ENCODE assay signal across 1 cellular context in the genomic region with DNA sequence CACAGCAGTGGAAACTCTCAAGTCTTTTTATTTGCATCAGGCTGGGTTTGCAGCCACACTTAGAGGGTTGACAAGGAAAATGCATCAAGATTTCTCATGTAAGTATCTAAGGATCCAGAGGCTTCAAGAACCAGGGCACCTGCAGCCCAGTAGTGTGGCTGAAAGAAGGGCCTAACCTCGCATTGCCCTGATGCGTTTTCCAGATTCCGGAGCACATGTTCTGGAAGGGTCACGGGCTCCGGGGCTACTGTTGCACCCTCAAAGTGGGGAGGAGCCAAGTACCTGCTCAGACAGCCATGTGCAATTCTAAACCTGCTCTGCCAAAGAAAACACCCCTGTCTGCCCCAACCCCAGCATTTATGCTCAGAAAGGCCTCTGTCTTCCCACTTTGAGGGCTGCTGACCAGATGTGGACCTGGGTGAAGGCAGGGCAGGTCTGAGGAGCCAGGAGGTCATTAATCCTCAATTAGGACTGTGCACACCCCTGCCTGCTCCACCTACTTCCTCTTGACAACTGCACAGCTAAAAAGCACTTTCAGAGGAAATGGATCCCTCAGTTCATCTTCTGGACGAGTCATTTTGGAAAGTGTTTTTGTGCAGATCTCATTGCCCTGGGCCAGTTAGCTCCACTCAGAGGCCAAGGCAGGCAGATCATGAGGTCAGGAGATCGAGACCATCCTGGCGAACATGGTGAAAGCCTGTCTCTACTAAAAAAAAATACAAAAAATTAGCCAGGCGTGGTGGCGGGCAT.
TF ChIP-seq lines count a peak whose summit lies in the region.

No MANE protein-coding gene starts in this region.

TF ChIP-seq in H1, 55 proteins besides CTCF, POLR2A, EP300 and RAD21 (continued from another document):
- TF ChIP-seq E2F6 (IDR thresholded peaks at IDR 0.05) (no peak), TAF7 (optimal IDR thresholded peaks at IDR 0.05; ENCODE audit: borderline replicate concordance, low read depth, low read length) (no peak), CTBP2 (IDR thresholded peaks at IDR 0.05; ENCODE audit: borderline replicate concordance, insufficient read depth, insufficient read length, low read length) (no peak), HDAC6 (IDR thresholded peaks at IDR 0.05; ENCODE audit: low read depth, low read length) (no peak)
TF ChIP-seq in H1: peak in this region for 0.
